24 cellular contexts compared by ENCODE assay signal in the genomic region with DNA sequence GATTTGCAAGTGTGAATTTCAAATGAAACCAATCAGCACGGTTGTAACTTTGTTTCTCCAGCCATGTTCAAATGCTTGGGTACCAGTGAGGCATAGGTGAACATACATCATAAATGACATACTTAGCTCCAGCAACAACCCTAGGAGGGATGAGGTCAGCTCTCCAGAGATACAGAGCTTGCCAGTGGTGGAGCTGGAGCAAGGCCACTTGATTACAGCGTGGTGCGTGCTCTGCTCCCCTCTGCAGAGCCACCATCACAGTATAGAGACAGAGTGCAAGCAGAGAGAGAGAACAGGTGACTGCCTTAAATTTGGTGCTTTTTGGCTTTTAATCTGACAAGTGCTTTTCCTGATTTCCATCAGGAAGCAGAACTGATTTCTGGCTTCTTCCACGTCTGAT.
DNase-seq lines count a peak whose midpoint lies in the region; ATAC-seq and TF ChIP-seq lines count a peak whose summit lies in the region.
"Had no signal": no experiment of that assay in that cellular context is flagged by ENCODE, and none has a peak within 500 bp of the region (broad histone marks: within the 10 kb centered on the region; RNA-seq: fewer than 3 reads in every experiment).

No MANE protein-coding gene starts in this region.

- no peak overlapping the region for H3K27ac Mint-ChIP-seq in mesothelial cell of epicardium
- H3K27ac Mint-ChIP-seq: CD14-positive monocyte; CD4-positive, alpha-beta T cell; CD8-positive, alpha-beta memory T cell had no signal

- H3K9me2 ChIP-seq in Karpas-422 (replicated peaks; ENCODE audit: insufficient read depth, low read length), result no peaks in the 10 kb centered on the region

- no peak overlapping the region for H3K18ac ChIP-seq in neuronal stem cell (ENCODE audit: low read length)

- no peaks in the 10 kb centered on the region for H4K20me1 ChIP-seq in Karpas-422 (ENCODE audit: insufficient read depth, low read depth, low read length)
- H4K20me1 ChIP-seq: BLaER1 treated with 17β-estradiol and CSF1 and Interleukin-3, amounts not matched to agents 10 nM and 100 nM had no signal

- H2AK5ac ChIP-seq in neuronal stem cell (ENCODE audit: low read depth, low read length), result no peak overlapping the region

- intact Hi-C loops in Right ventricle myocardium inferior (cut with DNase I) (loop anchor here (10.0 kb wide), 2 partner anchors 145 to 245 kb away; no protein-coding TSS in a partner anchor), cardiac septum (cut with DNase I) (loop anchor here (5.0 kb wide), 2 partner anchors 92 to 202 kb away; no protein-coding TSS in a partner anchor), heart right ventricle (cut with DNase I) (loop anchor here in 1 of 10 donors (10.0 kb wide), 1 partner anchor 145 kb away; no protein-coding TSS in a partner anchor), right cardiac atrium (cut with DNase I) (no loop called here)

- H2BK120ac ChIP-seq in neuronal stem cell (ENCODE audit: low read depth, low read length), result no peak overlapping the region

- H2AFZ ChIP-seq in neuronal stem cell (ENCODE audit: low read length) (no peak overlapping the region), Karpas-422 (ENCODE audit: low read length) (no peak overlapping the region)
- H2AFZ ChIP-seq: GM23248 had no signal

- H3K27me3 Mint-ChIP-seq in mesothelial cell of epicardium (ENCODE audit: low read depth), result peaks cover 9% of the 10 kb centered on the region

- no peak overlapping the region for H3K23ac ChIP-seq in neuronal stem cell (ENCODE audit: low read depth, low read length, poor library complexity)

- no peaks in the 10 kb centered on the region for H3K9me3 ChIP-seq in heart right ventricle
- H3K9me3 ChIP-seq in right cardiac atrium (ENCODE audit: control insufficient read depth, low read length), result no peaks in the 10 kb centered on the region
- no peaks in the 10 kb centered on the region for H3K9me3 ChIP-seq in neuronal stem cell (replicated peaks in 1 of 2; ENCODE audit: control insufficient read depth in 2 of 2, insufficient read depth in 1 of 2, low read depth in 1 of 2, low read length in 2 of 2)
- H3K9me3 ChIP-seq in Karpas-422 (ENCODE audit: low read length), result no peaks in the 10 kb centered on the region
- H3K9me3 ChIP-seq: A549; BE2C; BLaER1 treated with 17β-estradiol and CSF1 and Interleukin-3, amounts not matched to agents 10 nM and 100 nM had no signal

- H2BK12ac ChIP-seq in neuronal stem cell (ENCODE audit: low read length), result no peak overlapping the region

- H3K4me3 Mint-ChIP-seq in mesothelial cell of epicardium, result no peak overlapping the region
- H3K4me3 Mint-ChIP-seq: CD14-positive monocyte; CD4-positive, alpha-beta T cell; CD8-positive, alpha-beta memory T cell had no signal

- H4K91ac ChIP-seq in neuronal stem cell (ENCODE audit: low read depth, low read length, poor library complexity), result no peak overlapping the region

- no peak overlapping the region for H3K4ac ChIP-seq in neuronal stem cell (ENCODE audit: low read length)

- peaks cover 44% of the 10 kb centered on the region for H3K4me1 Mint-ChIP-seq in mesothelial cell of epicardium
- H3K4me1 Mint-ChIP-seq: CD14-positive monocyte; CD8-positive, alpha-beta memory T cell had no signal

- TF ChIP-seq CTCF in heart right ventricle (IDR thresholded peaks at IDR 0.05) (no peak), mesothelial cell of epicardium (IDR thresholded peaks at IDR 0.05; ENCODE audit: unreplicated experiment) (no peak)

- ATAC-seq in Right ventricle myocardium inferior, result peak; percentile 49
- peak in 7 of 8 donors; percentile 53 to 76 (median 68) for ATAC-seq in heart right ventricle
- peak; percentile 46 to 50 for ATAC-seq in right cardiac atrium
- ATAC-seq: A549, GM12878 had no signal

- H3K27me3 ChIP-seq in heart right ventricle (no peaks in the 10 kb centered on the region), right cardiac atrium (ENCODE audit: control insufficient read depth, insufficient read depth) (no peaks in the 10 kb centered on the region), neuronal stem cell (ENCODE audit: control insufficient read depth in 3 of 3, insufficient read depth in 3 of 3, low read depth in 1 of 3, low read length in 3 of 3) (peaks cover 0 to 21% (median 0%) of the 10 kb centered on the region in 3 experiments), Karpas-422 (ENCODE audit: low read length) (no peaks in the 10 kb centered on the region)
- H3K27me3 ChIP-seq: BE2C; BLaER1 treated with 17β-estradiol and CSF1 and Interleukin-3, amounts not matched to agents 10 nM and 100 nM had no signal

- H3K9me3 Mint-ChIP-seq in mesothelial cell of epicardium, result peaks cover 3% of the 10 kb centered on the region
- H3K9me3 Mint-ChIP-seq: CD4-positive, alpha-beta T cell had no signal

- no peaks in the 10 kb centered on the region for H3K36me3 ChIP-seq in heart right ventricle
- no peaks in the 10 kb centered on the region for H3K36me3 ChIP-seq in neuronal stem cell (replicated peaks in 1 of 2; ENCODE audit: control insufficient read depth in 2 of 2, insufficient read depth in 2 of 2, low read length in 2 of 2)
- no peaks in the 10 kb centered on the region for H3K36me3 ChIP-seq in Karpas-422 (ENCODE audit: insufficient read depth, low read length)
- H3K36me3 ChIP-seq: BE2C; BLaER1 treated with 17β-estradiol and CSF1 and Interleukin-3, amounts not matched to agents 10 nM and 100 nM had no signal

- peaks cover 0 to 13% (median 4%) of the 10 kb centered on the region in 9 donors for H3K4me1 ChIP-seq in heart right ventricle
- no peaks in the 10 kb centered on the region for H3K4me1 ChIP-seq in right cardiac atrium (ENCODE audit: control insufficient read depth, insufficient read depth, low read length)
- H3K4me1 ChIP-seq in neuronal stem cell (ENCODE audit: control insufficient read depth in 2 of 2, insufficient read depth in 1 of 2, low read depth in 1 of 2, low read length in 2 of 2), result peaks cover 0 to 7% of the 10 kb centered on the region in 2 donors
- no peaks in the 10 kb centered on the region for H3K4me1 ChIP-seq in Karpas-422 (ENCODE audit: low read length)
- H3K4me1 ChIP-seq: A549; BLaER1 treated with 17β-estradiol and CSF1 and Interleukin-3, amounts not matched to agents 10 nM and 100 nM had no signal

- H3K4me3 ChIP-seq in heart right ventricle (no peak overlapping the region), right cardiac atrium (ENCODE audit: low read length) (no peak overlapping the region), neuronal stem cell (ENCODE audit: low read length in 2 of 2) (no peak overlapping the region), Karpas-422 (ENCODE audit: low read length) (no peak overlapping the region)
- H3K4me3 ChIP-seq: A549; BLaER1 treated with 17β-estradiol and CSF1 and Interleukin-3, amounts not matched to agents 10 nM and 100 nM; GM12878; GM23248 had no signal

- H3K79me1 ChIP-seq in neuronal stem cell (ENCODE audit: low read depth, low read length), result no peaks in the 10 kb centered on the region

- 57 to 61% methylated on average over 4 of the region's 4 CpGs for WGBS in heart right ventricle, 2 donors
- 56% methylated on average over 4 of the region's 4 CpGs for WGBS in right cardiac atrium
- WGBS in neuronal stem cell (ENCODE audit: extremely low coverage in 2 of 2, insufficient read length in 2 of 2, insufficient replicate concordance in 1 of 2), 2 donors, result no CpG with 5 or more reads among the region's 4 CpGs

- H3K4me2 ChIP-seq in neuronal stem cell (ENCODE audit: insufficient read depth, low read length, poor library complexity, severe bottlenecking) (no peak overlapping the region), Karpas-422 (ENCODE audit: low read depth, low read length, poor library complexity, severe bottlenecking) (no peak overlapping the region)
- H3K4me2 ChIP-seq: A549; BLaER1 treated with 17β-estradiol and CSF1 and Interleukin-3, amounts not matched to agents 10 nM and 100 nM had no signal

- H2BK15ac ChIP-seq in neuronal stem cell (ENCODE audit: low read length), result no peak overlapping the region

- no peaks in the 10 kb centered on the region for H3K79me2 ChIP-seq in Karpas-422 (ENCODE audit: low read length)

- H3K36me3 Mint-ChIP-seq in mesothelial cell of epicardium, result no peaks in the 10 kb centered on the region
- H3K36me3 Mint-ChIP-seq: CD14-positive monocyte; CD8-positive, alpha-beta memory T cell had no signal

- no peak overlapping the region for H3K9ac ChIP-seq in neuronal stem cell (ENCODE audit: low read depth, low read length, poor library complexity)
- no peak overlapping the region for H3K9ac ChIP-seq in Karpas-422 (ENCODE audit: low read length)
- H3K9ac ChIP-seq: BLaER1 treated with 17β-estradiol and CSF1 and Interleukin-3, amounts not matched to agents 10 nM and 100 nM; GM23248 had no signal

- no peak overlapping the region for H3K14ac ChIP-seq in neuronal stem cell (ENCODE audit: low read length)

- no peak for DNase-seq in Right ventricle myocardium inferior (ENCODE audit: missing footprints)
- DNase-seq in cardiac septum (ENCODE audit: low spot score), result no peak
- DNase-seq in heart right ventricle, result peak; percentile 20 to 25
- peak in 1 of 3 donors; percentile 45 for DNase-seq in right cardiac atrium
- no peak for DNase-seq in mesothelial cell of epicardium (ENCODE audit: low spot score in 2 of 2, unreplicated experiment in 2 of 2)
- DNase-seq in neuronal stem cell (ENCODE audit: low spot score), result no peak
- DNase-seq in Karpas-422, result no peak
- DNase-seq: 8988T; ACHN; AML-193; BE2C; CD4-positive, alpha-beta T cell; CD8-positive, alpha-beta memory T cell; DMS 273 treated with DMSO at 0.1 percent for 48 hours; DMS79; EL; GDM1; H7; HCEC 1CT had no signal

- no peak overlapping the region for H2BK5ac ChIP-seq in neuronal stem cell (ENCODE audit: low read length)

- H4K8ac ChIP-seq in neuronal stem cell (ENCODE audit: low read depth, low read length), result no peak overlapping the region

- peak overlapping the region in 4 of 10 donors; percentile 4 to 43 (median 18) for H3K27ac ChIP-seq in heart right ventricle
- no peak overlapping the region for H3K27ac ChIP-seq in right cardiac atrium (ENCODE audit: low read length)
- no peak overlapping the region for H3K27ac ChIP-seq in neuronal stem cell (replicated peaks; ENCODE audit: low read length)
- H3K27ac ChIP-seq in Karpas-422 (ENCODE audit: low read length), result no peak overlapping the region
- H3K27ac ChIP-seq: A549; BLaER1 treated with 17β-estradiol and CSF1 and Interleukin-3, amounts not matched to agents 10 nM and 100 nM; GM23248 had no signal

Comparison
In these comparisons a context has a peak if more than half of its experiments do, and no peak if none do; other contexts are left out.
1. DNase-seq: peak in heart right ventricle (2 of 2); none in Right ventricle myocardium inferior (single experiment), cardiac septum (single experiment), mesothelial cell of epicardium (0 of 2), neuronal stem cell (single experiment) and Karpas-422 (single experiment).
2. intact Hi-C loops: an anchor here in Right ventricle myocardium inferior (10.0 kb wide) and cardiac septum (5.0 kb wide); none called in right cardiac atrium.
3. Peak in every context shown above with its lines, with median percentiles within 50 percentile points of each other: ATAC-seq.